In genomic region chr2:80499095-80499494, GRCh38 we compare ENCODE assay signal across 8 cellular contexts.
DNase-seq lines count a peak whose midpoint lies in the region; ATAC-seq lines count a peak whose summit lies in the region.

No MANE protein-coding gene starts in this region.

- no peak overlapping the region for H3K4me3 Mint-ChIP-seq in naive thymus-derived CD8-positive, alpha-beta T cell
- no peak overlapping the region for H3K4me3 Mint-ChIP-seq in activated T-cell treated with anti-CD3 and anti-CD28 coated beads, Interleukin-2, amount 50 U/mL, for 4 hours
- H3K4me3 Mint-ChIP-seq in naive thymus-derived CD4-positive, alpha-beta T cell = no peak overlapping the region

- H3K27me3 ChIP-seq in naive thymus-derived CD4-positive, alpha-beta T cell (ENCODE audit: control insufficient read depth in 2 of 2, insufficient read depth in 2 of 2, low read length in 2 of 2) = no peaks in the 10 kb centered on the region

- DNase-seq in GM04504 (ENCODE audit: low read depth) (peak; percentile 31), NCI-H1930 (lab: John Stamatoyannopoulos, UW) (peak; percentile 34 to 54), caudate nucleus (lab: John Stamatoyannopoulos, UW) (peak in 36 of 61 donors; percentile 2 to 88 (median 24)), medulla oblongata (ENCODE audit: extremely low spot score) (peak; percentile 80), GM19240 (ENCODE audit: insufficient read length, low spot score) (no peak)
- DNase-seq in naive thymus-derived CD8-positive, alpha-beta T cell = no peak
- DNase-seq in activated T-cell treated with anti-CD3 and anti-CD28 coated beads, Interleukin-2, amount 50 U/mL, for 4 hours = no peak
- no peak for DNase-seq in naive thymus-derived CD4-positive, alpha-beta T cell

- CTCF ChIA-PET in naive thymus-derived CD4-positive, alpha-beta T cell (lab: Charles Lee) = no interaction called here

- peak overlapping the region; percentile 85 for H3K27ac ChIP-seq in caudate nucleus (ENCODE audit: low read depth, low read length)
- H3K27ac ChIP-seq in naive thymus-derived CD4-positive, alpha-beta T cell (ENCODE audit: low read depth, low read length) = no peak overlapping the region

- H3K9me3 ChIP-seq in naive thymus-derived CD4-positive, alpha-beta T cell (ENCODE audit: control insufficient read depth in 2 of 3, low read length in 3 of 3) = no peaks in the 10 kb centered on the region

- H3K27ac Mint-ChIP-seq in naive thymus-derived CD8-positive, alpha-beta T cell = no peak overlapping the region
- no peak overlapping the region for H3K27ac Mint-ChIP-seq in naive thymus-derived CD4-positive, alpha-beta T cell

- H3K9me3 Mint-ChIP-seq in naive thymus-derived CD8-positive, alpha-beta T cell = peaks cover 0 to 10% (median 5%) of the 10 kb centered on the region in 9 donors
- H3K9me3 Mint-ChIP-seq in activated T-cell treated with anti-CD3 and anti-CD28 coated beads, Interleukin-2, amount 50 U/mL, for 4 hours = peaks cover 7% of the 10 kb centered on the region
- peaks cover 0 to 16% (median 7%) of the 10 kb centered on the region in 11 donors for H3K9me3 Mint-ChIP-seq in naive thymus-derived CD4-positive, alpha-beta T cell

- H3K4me1 Mint-ChIP-seq in naive thymus-derived CD8-positive, alpha-beta T cell = no peaks in the 10 kb centered on the region
- no peaks in the 10 kb centered on the region for H3K4me1 Mint-ChIP-seq in activated T-cell treated with anti-CD3 and anti-CD28 coated beads, Interleukin-2, amount 50 U/mL, for 4 hours (ENCODE audit: low read depth)
- no peaks in the 10 kb centered on the region for H3K4me1 Mint-ChIP-seq in naive thymus-derived CD4-positive, alpha-beta T cell

- no peak overlapping the region for H3K4me3 ChIP-seq in naive thymus-derived CD4-positive, alpha-beta T cell (ENCODE audit: low read length)

- intact Hi-C loops in naive thymus-derived CD4-positive, alpha-beta T cell (cut with micrococcal nuclease) = no loop called here

- H3K4me1 ChIP-seq in naive thymus-derived CD4-positive, alpha-beta T cell (ENCODE audit: control insufficient read depth in 2 of 2, insufficient read depth in 2 of 2, low read length in 2 of 2) = no peaks in the 10 kb centered on the region

- H3K27me3 Mint-ChIP-seq in naive thymus-derived CD8-positive, alpha-beta T cell = no peaks in the 10 kb centered on the region
- no peaks in the 10 kb centered on the region for H3K27me3 Mint-ChIP-seq in activated T-cell treated with anti-CD3 and anti-CD28 coated beads, Interleukin-2, amount 50 U/mL, for 4 hours (ENCODE audit: low read depth)
- H3K27me3 Mint-ChIP-seq in naive thymus-derived CD4-positive, alpha-beta T cell = no peaks in the 10 kb centered on the region

- H3K36me3 Mint-ChIP-seq in naive thymus-derived CD8-positive, alpha-beta T cell = no peaks in the 10 kb centered on the region
- no peaks in the 10 kb centered on the region for H3K36me3 Mint-ChIP-seq in activated T-cell treated with anti-CD3 and anti-CD28 coated beads, Interleukin-2, amount 50 U/mL, for 4 hours (ENCODE audit: insufficient read depth)
- no peaks in the 10 kb centered on the region for H3K36me3 Mint-ChIP-seq in naive thymus-derived CD4-positive, alpha-beta T cell

- no peak for ATAC-seq in naive thymus-derived CD8-positive, alpha-beta T cell
- no peak for ATAC-seq in activated T-cell treated with anti-CD3 and anti-CD28 coated beads, Interleukin-2, amount 50 U/mL, for 4 hours
- no peak for ATAC-seq in naive thymus-derived CD4-positive, alpha-beta T cell

- POLR2A ChIA-PET in naive thymus-derived CD8-positive, alpha-beta T cell (lab: Charles Lee) = no interaction called here
- POLR2A ChIA-PET in naive thymus-derived CD4-positive, alpha-beta T cell (lab: Charles Lee) = no interaction called here

- no peaks in the 10 kb centered on the region for H3K36me3 ChIP-seq in naive thymus-derived CD4-positive, alpha-beta T cell (ENCODE audit: control insufficient read depth in 2 of 3, insufficient read depth in 3 of 3, low read length in 3 of 3)

Comparison
In these comparisons a context has a peak if more than half of its experiments do, and no peak if none do; other contexts are left out.
1. DNase-seq: peak in GM04504 (single experiment), NCI-H1930 (2 of 2), caudate nucleus (36 of 61) and medulla oblongata (single experiment); none in naive thymus-derived CD8-positive, alpha-beta T cell (0 of 10), activated T-cell treated with anti-CD3 and anti-CD28 coated beads, Interleukin-2, amount 50 U/mL, for 4 hours (single experiment), GM19240 (single experiment) and naive thymus-derived CD4-positive, alpha-beta T cell (0 of 9).